ENCODE assay signal across 1 cellular context in the genomic region with DNA sequence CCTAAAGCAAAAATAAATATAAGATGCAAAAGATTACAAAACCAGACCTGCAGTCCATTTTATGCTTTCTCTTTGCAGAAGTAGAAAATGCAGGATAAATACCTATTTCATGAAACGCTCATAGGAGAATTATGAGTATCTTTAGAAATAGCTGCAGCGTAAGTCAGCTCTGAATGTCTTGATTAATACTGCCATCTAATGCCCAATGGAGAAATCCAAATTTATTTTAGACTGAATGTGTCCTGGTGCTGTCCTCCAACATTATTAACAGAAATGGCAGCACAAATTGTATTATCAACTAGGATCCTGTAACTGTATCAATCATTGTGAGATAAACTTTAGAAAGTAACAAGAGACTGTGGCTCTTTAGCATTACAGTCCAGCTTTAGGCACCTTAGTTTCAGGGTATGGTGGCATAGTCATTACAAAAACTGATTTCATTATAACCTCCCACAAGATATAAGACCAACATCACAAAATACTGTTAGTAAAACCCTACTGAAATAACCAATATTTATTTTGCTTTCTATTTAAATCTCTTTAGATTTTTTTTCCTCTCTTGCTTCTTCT.
TF ChIP-seq lines count a peak whose summit lies in the region.

No MANE protein-coding gene starts in this region.

TF ChIP-seq in HCT116, 20 proteins besides CTCF, POLR2A, EP300 and RAD21 (continued from another document):
- TF ChIP-seq, protein P1, sequence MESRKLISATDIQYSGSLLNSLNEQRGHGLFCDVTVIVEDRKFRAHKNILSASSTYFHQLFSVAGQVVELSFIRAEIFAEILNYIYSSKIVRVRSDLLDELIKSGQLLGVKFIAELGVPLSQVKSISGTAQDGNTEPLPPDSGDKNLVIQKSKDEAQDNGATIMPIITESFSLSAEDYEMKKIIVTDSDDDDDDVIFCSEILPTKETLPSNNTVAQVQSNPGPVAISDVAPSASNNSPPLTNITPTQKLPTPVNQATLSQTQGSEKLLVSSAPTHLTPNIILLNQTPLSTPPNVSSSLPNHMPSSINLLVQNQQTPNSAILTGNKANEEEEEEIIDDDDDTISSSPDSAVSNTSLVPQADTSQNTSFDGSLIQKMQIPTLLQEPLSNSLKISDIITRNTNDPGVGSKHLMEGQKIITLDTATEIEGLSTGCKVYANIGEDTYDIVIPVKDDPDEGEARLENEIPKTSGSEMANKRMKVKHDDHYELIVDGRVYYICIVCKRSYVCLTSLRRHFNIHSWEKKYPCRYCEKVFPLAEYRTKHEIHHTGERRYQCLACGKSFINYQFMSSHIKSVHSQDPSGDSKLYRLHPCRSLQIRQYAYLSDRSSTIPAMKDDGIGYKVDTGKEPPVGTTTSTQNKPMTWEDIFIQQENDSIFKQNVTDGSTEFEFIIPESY (IDR thresholded peaks at IDR 0.05; ENCODE audit: extremely low read depth, insufficient replicate concordance, low read length): no peak
